Comparison of ENCODE assay signal across 22 cellular contexts in the genomic region with DNA sequence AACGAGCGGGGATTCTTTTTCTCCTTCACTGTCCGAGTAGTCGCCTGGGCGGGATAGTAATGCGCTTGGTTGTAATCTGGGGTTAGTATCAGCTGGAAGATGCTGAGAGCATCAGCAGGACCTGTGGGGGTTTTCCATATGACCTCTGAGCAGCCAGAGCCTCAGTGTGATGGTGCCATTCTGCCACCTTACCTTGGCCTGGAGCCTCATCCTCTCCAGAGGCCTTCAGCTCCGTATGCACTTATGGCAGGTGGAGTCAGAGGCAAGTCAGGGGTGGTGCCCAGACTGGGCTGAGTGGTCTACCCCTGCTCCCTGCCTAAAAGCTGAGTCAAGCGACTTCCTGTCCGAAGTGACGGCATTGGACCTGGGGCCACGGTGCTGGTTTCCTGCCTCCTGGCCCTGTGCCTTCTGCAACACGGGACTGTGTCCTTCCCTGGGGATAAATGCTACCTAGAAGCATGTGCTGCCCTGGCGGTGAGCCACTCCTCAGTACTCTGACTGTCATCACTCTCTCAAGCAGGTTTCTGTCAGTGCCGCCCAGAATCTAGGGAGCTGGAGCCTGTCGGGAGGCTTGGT. TPM values are rescaled to one million over a fixed set of nuclear protein-coding genes. Genes with fewer than 3 reads are reported as not detected.
DNase-seq lines count a peak whose midpoint lies in the region; ATAC-seq and TF ChIP-seq lines count a peak whose summit lies in the region.
"Had no signal": no experiment of that assay in that cellular context is flagged by ENCODE, and none has a peak within 500 bp of the region (broad histone marks: within the 10 kb centered on the region; RNA-seq: fewer than 3 reads in every experiment).

No MANE protein-coding gene starts in this region.

- peak; percentile 44 for DNase-seq in activated CD8-positive, alpha-beta memory T cell treated with anti-CD3 and anti-CD28 coated beads for 24 hours
- DNase-seq in activated CD8-positive, alpha-beta memory T cell treated with anti-CD3 and anti-CD28 coated beads, Interleukin-2, amount 10 ng/mL, durations not matched to agents 7 days and 5 days, result no peak
- peak; percentile 90 to 97 (median 92) for DNase-seq in body of pancreas
- peak in 1 of 2 donors; percentile 44 for DNase-seq in left lung
- DNase-seq in upper lobe of left lung, result peak in 1 of 2 donors; percentile 66
- no peak for DNase-seq in hepatic stellate cell (ENCODE audit: low spot score)
- DNase-seq: activated CD4-positive, alpha-beta T cell treated with anti-CD3 and anti-CD28 coated beads for 48 hours; activated naive CD4-positive, alpha-beta T cell treated with Interleukin-2 at 50 U/mL for 16 hours; activated T-cell treated with anti-CD3 and anti-CD28 coated beads, Interleukin-2, amount 50 U/mL, for 1 hour; anterior cingulate cortex; C1 segment of cervical spinal cord; glutamatergic neuron; KG1; natural killer cell; NCI-H1048; NCI-H2029; NCI-H446 treated with DMSO at 0.1 percent for 48 hours; stimulated activated CD4-positive, alpha-beta T cell treated with anti-CD3 and anti-CD28 coated beads, Interleukin-4, amount 100 ng/mL, for 4 hours had no signal

- peaks cover 39% of the 10 kb centered on the region for H3K36me3 Mint-ChIP-seq in activated CD8-positive, alpha-beta memory T cell treated with anti-CD3 and anti-CD28 coated beads, Interleukin-2, amount 10 ng/mL, durations not matched to agents 7 days and 5 days

- no peaks in the 10 kb centered on the region for H3K36me3 ChIP-seq in body of pancreas (replicated peaks in 1 of 2; ENCODE audit: insufficient read depth in 1 of 2, low read depth in 2 of 2)
- H3K36me3 ChIP-seq in left lung, result no peaks in the 10 kb centered on the region
- H3K36me3 ChIP-seq in upper lobe of left lung, result no peaks in the 10 kb centered on the region

- H3K4me3 Mint-ChIP-seq in activated CD8-positive, alpha-beta memory T cell treated with anti-CD3 and anti-CD28 coated beads, Interleukin-2, amount 10 ng/mL, durations not matched to agents 7 days and 5 days, result no peak overlapping the region

- TF ChIP-seq CTCF in body of pancreas (IDR thresholded peaks at IDR 0.05) (peak in 1 of 7 experiments; percentile 2), left lung (IDR thresholded peaks at IDR 0.05) (no peak), upper lobe of left lung (IDR thresholded peaks at IDR 0.05) (no peak)

- intact Hi-C loops in body of pancreas (cut with DNase I), result no loop called here
- intact Hi-C loops in left lung (cut with DNase I), result no loop called here

- 29 to 46% methylated on average over 13 to 15 of the region's 15 CpGs for WGBS in body of pancreas, 2 donors
- WGBS in upper lobe of left lung, 2 donors, result 63 to 79% methylated on average over 9 to 15 of the region's 15 CpGs

- no peak for ATAC-seq in activated CD8-positive, alpha-beta memory T cell treated with anti-CD3 and anti-CD28 coated beads, Interleukin-2, amount 10 ng/mL, durations not matched to agents 7 days and 5 days
- ATAC-seq in body of pancreas (peak; percentile 67), left lung (peak; percentile 19), upper lobe of left lung (ENCODE audit: low FRiP score in 2 of 2) (peak; percentile 22 to 68), HG03565 (IDR thresholded peaks at IDR 0.05; ENCODE audit: unreplicated experiment) (no peak), HG02571 (IDR thresholded peaks at IDR 0.05; ENCODE audit: unreplicated experiment) (no peak)

- H3K4me3 ChIP-seq in body of pancreas (no peak overlapping the region), left lung (no peak overlapping the region), upper lobe of left lung (no peak overlapping the region)
- H3K4me3 ChIP-seq: skin epidermis had no signal

- peaks cover 62% of the 10 kb centered on the region for H3K4me1 Mint-ChIP-seq in activated CD8-positive, alpha-beta memory T cell treated with anti-CD3 and anti-CD28 coated beads, Interleukin-2, amount 10 ng/mL, durations not matched to agents 7 days and 5 days

- H3K27ac ChIP-seq in body of pancreas, result peak overlapping the region; percentile 74 to 92 (median 90)
- H3K27ac ChIP-seq in left lung, result peak overlapping the region; percentile 23 to 42
- H3K27ac ChIP-seq in upper lobe of left lung, result peak overlapping the region; percentile 7 to 63 (median 24)
- H3K27ac ChIP-seq: skin epidermis had no signal

- peak in 1 of 4 donors; percentile 19 for TF ChIP-seq EP300 in upper lobe of left lung (IDR thresholded peaks at IDR 0.05)

- H3K9me3 ChIP-seq in body of pancreas (no peaks in the 10 kb centered on the region), left lung (no peaks in the 10 kb centered on the region), upper lobe of left lung (no peaks in the 10 kb centered on the region)

- no peaks in the 10 kb centered on the region for H3K27me3 Mint-ChIP-seq in activated CD8-positive, alpha-beta memory T cell treated with anti-CD3 and anti-CD28 coated beads, Interleukin-2, amount 10 ng/mL, durations not matched to agents 7 days and 5 days
- H3K27me3 Mint-ChIP-seq: memory B cell had no signal

- peak in 1 of 3 donors; percentile 3 for TF ChIP-seq POLR2A in body of pancreas (IDR thresholded peaks at IDR 0.05)
- TF ChIP-seq POLR2A in upper lobe of left lung (IDR thresholded peaks at IDR 0.05), result no peak

- H3K27ac Mint-ChIP-seq in activated CD8-positive, alpha-beta memory T cell treated with anti-CD3 and anti-CD28 coated beads, Interleukin-2, amount 10 ng/mL, durations not matched to agents 7 days and 5 days, result no peak overlapping the region

- H3K27me3 ChIP-seq in body of pancreas (no peaks in the 10 kb centered on the region), left lung (no peaks in the 10 kb centered on the region), upper lobe of left lung (no peaks in the 10 kb centered on the region)

- H3K9me3 Mint-ChIP-seq in activated CD8-positive, alpha-beta memory T cell treated with anti-CD3 and anti-CD28 coated beads, Interleukin-2, amount 10 ng/mL, durations not matched to agents 7 days and 5 days (ENCODE audit: low read depth), result no peaks in the 10 kb centered on the region
- H3K9me3 Mint-ChIP-seq: natural killer cell had no signal

- H3K4me1 ChIP-seq in body of pancreas, result peaks cover 87% of the 10 kb centered on the region
- peaks cover 3 to 13% of the 10 kb centered on the region in 2 donors for H3K4me1 ChIP-seq in left lung
- peaks cover 0 to 53% (median 24%) of the 10 kb centered on the region in 4 donors for H3K4me1 ChIP-seq in upper lobe of left lung

- CTCF ChIA-PET in activated CD8-positive, alpha-beta memory T cell treated with anti-CD3 and anti-CD28 coated beads, Interleukin-2, amount 10 ng/mL, durations not matched to agents 7 days and 5 days (lab: Charles Lee), result interaction anchor here (1.1 to 8.2 kb wide), 10 partner anchors 8 to 128 kb away, joined by 3 to 52 read pairs (median 4); no protein-coding TSS in a partner anchor

RNA-seq across cellular contexts. Expression of gene TENT5C, which starts 24.7 kb away (rescaled TPM):
- total RNA-seq in activated CD8-positive, alpha-beta memory T cell treated with anti-CD3 and anti-CD28 coated beads, Interleukin-2, amount 10 ng/mL, durations not matched to agents 7 days and 5 days, result 10 to 100 TPM; 41.6 to 50.3 TPM
- total RNA-seq in body of pancreas (10 to 100 TPM; 30.0 to 39.7 TPM), left lung (10 to 100 TPM; 11.6 to 19.3 TPM), upper lobe of left lung (10 to 100 TPM in 5 of 6 donors, 1 to 10 TPM in 1; 8.1 to 37.8 (median 18.4) TPM)

Comparison
In these comparisons a context has a peak if more than half of its experiments do, and no peak if none do; other contexts are left out.
1. DNase-seq: peak in activated CD8-positive, alpha-beta memory T cell treated with anti-CD3 and anti-CD28 coated beads for 24 hours (single experiment) and body of pancreas (4 of 4); none in activated CD8-positive, alpha-beta memory T cell treated with anti-CD3 and anti-CD28 coated beads, Interleukin-2, amount 10 ng/mL, durations not matched to agents 7 days and 5 days (single experiment) and hepatic stellate cell (single experiment).
2. ATAC-seq: peak in body of pancreas (single experiment), left lung (single experiment) and upper lobe of left lung (2 of 2); none in activated CD8-positive, alpha-beta memory T cell treated with anti-CD3 and anti-CD28 coated beads, Interleukin-2, amount 10 ng/mL, durations not matched to agents 7 days and 5 days (single experiment), HG03565 (single experiment) and HG02571 (single experiment).
3. H3K27ac ChIP-seq: peak in every context shown above with its lines; median percentile 90 in body of pancreas; 32 in left lung; 24 in upper lobe of left lung.